In genomic region chr3:48245136-48245535, GRCh38 we compare ENCODE assay signal across 1 cellular context.
TF ChIP-seq lines count a peak whose summit lies in the region.

No MANE protein-coding gene starts in this region.

TF ChIP-seq in H1, 55 proteins besides CTCF, POLR2A, EP300 and RAD21:
- peak; percentile 26; the same call in 1 of the 2 replicates for TF ChIP-seq POLR2AphosphoS5 (IDR thresholded peaks at IDR 0.05; ENCODE audit: low read depth, low read length)
- no peak for TF ChIP-seq CTBP2 (IDR thresholded peaks at IDR 0.05; ENCODE audit: borderline replicate concordance, insufficient read depth, insufficient read length, low read length)
